In genomic region chr17:66684716-66685115, GRCh38 we compare ENCODE assay signal across 14 cellular contexts.
DNase-seq lines count a peak whose midpoint lies in the region; ATAC-seq, FAIRE-seq and TF ChIP-seq lines count a peak whose summit lies in the region.
"Had no signal": no experiment of that assay in that cellular context is flagged by ENCODE, and none has a peak within 500 bp of the region (broad histone marks: within the 10 kb centered on the region; RNA-seq: fewer than 3 reads in every experiment).

No MANE protein-coding gene starts in this region.

- in situ Hi-C loops in IMR-90 (cut with MboI; ENCODE audit: low sequenced_read_pairs): no loop called here

- H3K27me3 ChIP-seq in IMR-90 (ENCODE audit: control insufficient read depth, insufficient read depth, low read length): no peaks in the 10 kb centered on the region
- H3K27me3 ChIP-seq: BE2C had no signal

- no peak overlapping the region for H2BK5ac ChIP-seq in IMR-90 (ENCODE audit: low read depth, low read length, poor library complexity, severe bottlenecking)

- H3K4me3 Mint-ChIP-seq in osteocyte (ENCODE audit: unreplicated experiment) (no peak overlapping the region), nephron progenitor cell (no peak overlapping the region)
- H3K4me3 Mint-ChIP-seq: CD4-positive, alpha-beta memory T cell had no signal

- H3K4me3 ChIP-seq in A549: no peak overlapping the region
- no peak overlapping the region for H3K4me3 ChIP-seq in IMR-90 (ENCODE audit: insufficient read depth, low read depth, low read length)

- no peaks in the 10 kb centered on the region for H3K9me3 Mint-ChIP-seq in osteocyte (ENCODE audit: unreplicated experiment)
- H3K9me3 Mint-ChIP-seq in nephron progenitor cell: no peaks in the 10 kb centered on the region

- H3K4ac ChIP-seq in IMR-90 (ENCODE audit: low read depth, low read length): no peak overlapping the region

- dilution Hi-C loops in IMR-90 (cut with HindIII; ENCODE audit: low sequenced_read_pairs, unreplicated experiment): no loop called here

- CTCF ChIA-PET in A549 (lab: Yijun Ruan, JAX) (interaction anchor here (0.6 to 3.8 kb wide), 5 partner anchors 10 to 1596 kb away, joined by 3 to 24 read pairs (median 3); no protein-coding TSS in a partner anchor), IMR-90 (lab: Yijun Ruan, JAX) (no interaction called here)

- H2BK15ac ChIP-seq in IMR-90 (ENCODE audit: low read depth, low read length): no peak overlapping the region

- H2BK120ac ChIP-seq in IMR-90 (ENCODE audit: low read depth, low read length): no peak overlapping the region

- H3K4me1 Mint-ChIP-seq in osteocyte (ENCODE audit: unreplicated experiment): peaks cover 8% of the 10 kb centered on the region
- H3K4me1 Mint-ChIP-seq in nephron progenitor cell: peaks cover 24% of the 10 kb centered on the region

- no peak overlapping the region for H3K23ac ChIP-seq in IMR-90 (ENCODE audit: low read depth, low read length)

- H3K14ac ChIP-seq in IMR-90 (replicated peaks; ENCODE audit: low read depth, low read length): no peak overlapping the region

- H4K8ac ChIP-seq in IMR-90 (ENCODE audit: low read depth in 2 of 2, low read length in 2 of 2): no peak overlapping the region

- H3K9ac ChIP-seq in IMR-90 (ENCODE audit: low read depth, low read length): no peak overlapping the region

- H3K9me1 ChIP-seq in IMR-90 (ENCODE audit: insufficient read depth, low read length): peaks cover 14% of the 10 kb centered on the region; the same call in 1 of the 2 replicates

- H3K27me3 Mint-ChIP-seq in osteocyte (ENCODE audit: unreplicated experiment) (no peaks in the 10 kb centered on the region), nephron progenitor cell (ENCODE audit: low read depth, poor library complexity) (peaks cover 3% of the 10 kb centered on the region)
- H3K27me3 Mint-ChIP-seq: CD4-positive, alpha-beta memory T cell had no signal

- H3K18ac ChIP-seq in IMR-90 (ENCODE audit: low read depth, low read length): no peak overlapping the region

- H3K56ac ChIP-seq in IMR-90 (ENCODE audit: extremely low read depth, insufficient read depth, low read length): no peak overlapping the region

- intact Hi-C loops in IMR-90 (cut with micrococcal nuclease): no loop called here

- FAIRE-seq in A549 (lab: Jason Lieb, UNC): no peak
- FAIRE-seq: GM12892 had no signal

- H3K4me2 ChIP-seq in A549: 0 out of 3 replicates have a peak overlapping the region, but pooled peaks have one; percentile 1
- H3K4me2 ChIP-seq in IMR-90 (ENCODE audit: low read depth, low read length): no peak overlapping the region

- ATAC-seq in A549 (no peak), IMR-90 (ENCODE audit: low read depth) (0 out of 2 replicates have a peak, but pooled peaks have one; percentile 28), HG03565 (IDR thresholded peaks at IDR 0.05; ENCODE audit: unreplicated experiment) (no peak), GM18502 (IDR thresholded peaks at IDR 0.05; ENCODE audit: poor library complexity, unreplicated experiment) (no peak), HG02798 (IDR thresholded peaks at IDR 0.05; ENCODE audit: poor library complexity, unreplicated experiment) (no peak)
- ATAC-seq: HCT116 had no signal

- no TSS peak for BruUV-seq in IMR-90 (replicated peaks; lab: Mats Ljungman, UMichigan)

- no peak overlapping the region for H4K91ac ChIP-seq in IMR-90 (ENCODE audit: insufficient read depth, low read depth, low read length)

- H3K4me1 ChIP-seq in A549 (peaks cover 36% of the 10 kb centered on the region), IMR-90 (ENCODE audit: control insufficient read depth, insufficient read depth, low read length) (peaks cover 3% of the 10 kb centered on the region; the same call in 1 of the 2 replicates)
- H3K4me1 ChIP-seq: BE2C had no signal

- H2AK5ac ChIP-seq in IMR-90 (ENCODE audit: low read depth, low read length): no peak overlapping the region

- no peak overlapping the region for H4K5ac ChIP-seq in IMR-90 (ENCODE audit: low read depth, low read length)

- TF ChIP-seq EP300 in A549 (IDR thresholded peaks at IDR 0.05): no peak

- no peak for TF ChIP-seq RAD21 in A549 (conservative IDR thresholded peaks at IDR 0.05 in 1 of 2, IDR thresholded peaks at IDR 0.05 in 1 of 2)
- no peak for TF ChIP-seq RAD21 in IMR-90 (IDR thresholded peaks at IDR 0.05; ENCODE audit: low read length)

- H3K36me3 Mint-ChIP-seq in osteocyte (ENCODE audit: unreplicated experiment) (peaks cover 25% of the 10 kb centered on the region), nephron progenitor cell (ENCODE audit: low read depth) (peaks cover 4% of the 10 kb centered on the region)

- 91% methylated on average over 2 of the region's 2 CpGs for WGBS in A549 (ENCODE audit: missing lambda C conversion rate)
- no CpG with 5 or more reads among the region's 2 CpGs for WGBS in IMR-90 (ENCODE audit: extremely low coverage in 2 of 2, insufficient read length in 1 of 2), 2 experiments

- H3K79me1 ChIP-seq in IMR-90 (ENCODE audit: low read depth in 1 of 2, low read length in 2 of 2): peaks cover 34 to 48% of the 10 kb centered on the region in 2 experiments

- no peak overlapping the region for H3K27ac ChIP-seq in A549
- no peak overlapping the region for H3K27ac ChIP-seq in IMR-90 (ENCODE audit: insufficient read depth, low read length)
- H3K27ac ChIP-seq: C4-2B had no signal

- POLR2A ChIA-PET in A549 (lab: Yijun Ruan, JAX) (no interaction called here), IMR-90 (lab: Charles Lee; ENCODE audit: unreplicated experiment) (no interaction called here)

- no peak overlapping the region for H2AFZ ChIP-seq in IMR-90 (replicated peaks; ENCODE audit: low read length, poor library complexity)

- H2AK9ac ChIP-seq in IMR-90 (replicated peaks; ENCODE audit: low read depth, low read length, poor library complexity): no peak overlapping the region

- H3K9me3 ChIP-seq in A549 (no peaks in the 10 kb centered on the region), IMR-90 (ENCODE audit: control insufficient read depth, insufficient read depth, low read length) (no peaks in the 10 kb centered on the region)
- H3K9me3 ChIP-seq: BE2C had no signal

- no peak for TF ChIP-seq CTCF in A549 (IDR thresholded peaks at IDR 0.05)
- TF ChIP-seq CTCF in IMR-90 (conservative IDR thresholded peaks at IDR 0.05; ENCODE audit: low read depth, low read length): no peak
- TF ChIP-seq CTCF in osteocyte (IDR thresholded peaks at IDR 0.05): no peak
- no peak for TF ChIP-seq CTCF in nephron progenitor cell (IDR thresholded peaks at IDR 0.05)

- TF ChIP-seq POLR2A in A549 (IDR thresholded peaks at IDR 0.05; ENCODE audit: low read length) (no peak), IMR-90 (IDR thresholded peaks at IDR 0.05; ENCODE audit: low read depth, low read length) (no peak)

- H3K27ac Mint-ChIP-seq in osteocyte (ENCODE audit: unreplicated experiment) (no peak overlapping the region), nephron progenitor cell (no peak overlapping the region)

- peaks cover 15% of the 10 kb centered on the region for H3K36me3 ChIP-seq in IMR-90 (ENCODE audit: control insufficient read depth, insufficient read depth, low read length)
- H3K36me3 ChIP-seq: BE2C had no signal

- no peak overlapping the region for H2BK20ac ChIP-seq in IMR-90 (ENCODE audit: low read depth, low read length)

- DNase-seq in A549 (ENCODE audit: low read depth in 1 of 2, low spot score in 1 of 2): no peak
- no peak for DNase-seq in IMR-90
- DNase-seq in fibroblast of gingiva (ENCODE audit: low read depth): peak; percentile 42
- peak; percentile 4 for DNase-seq in osteocyte (ENCODE audit: extremely low spot score, unreplicated experiment)
- DNase-seq in nephron progenitor cell: no peak
- DNase-seq: BE2C; CD4-positive, alpha-beta memory T cell; DMS79 had no signal

- peaks cover 4% of the 10 kb centered on the region; the same call in 1 of the 2 replicates for H4K20me1 ChIP-seq in IMR-90 (ENCODE audit: insufficient read depth, low read length)

TF ChIP-seq in A549, 52 proteins besides CTCF, POLR2A, EP300 and RAD21:
- TF ChIP-seq ATOH8 (CRISPR knock-in tag; IDR thresholded peaks at IDR 0.05; ENCODE audit: low read depth) (no peak), KDM5A (IDR thresholded peaks at IDR 0.05) (no peak), HOXB5 (CRISPR knock-in tag; IDR thresholded peaks at IDR 0.05) (no peak), CBX8 (IDR thresholded peaks at IDR 0.05) (no peak), ZC3H11A (IDR thresholded peaks at IDR 0.05) (no peak), TP53 (CRISPR knock-in tag; IDR thresholded peaks at IDR 0.05) (no peak), FOSB (CRISPR knock-in tag; IDR thresholded peaks at IDR 0.05) (no peak), MYC (IDR thresholded peaks at IDR 0.05; ENCODE audit: borderline replicate concordance, low read length) (no peak), MAZ (IDR thresholded peaks at IDR 0.05; ENCODE audit: borderline replicate concordance, low read depth, low read length) (no peak), FOSL2 (IDR thresholded peaks at IDR 0.05) (no peak), FOSL2 (CRISPR knock-in tag; IDR thresholded peaks at IDR 0.05) (no peak), HDAC2 (IDR thresholded peaks at IDR 0.05) (no peak)

TF ChIP-seq in IMR-90, 13 proteins besides CTCF, POLR2A, EP300 and RAD21 (continues in another document):
- TF ChIP-seq MAZ (IDR thresholded peaks at IDR 0.05; ENCODE audit: borderline replicate concordance, low read depth, low read length) (no peak), NFE2L2 (IDR thresholded peaks at IDR 0.05; ENCODE audit: low read depth, low read length) (no peak), MXI1 (IDR thresholded peaks at IDR 0.05; ENCODE audit: borderline replicate concordance, low read depth, low read length) (no peak), CEBPB (IDR thresholded peaks at IDR 0.05; ENCODE audit: low read depth, low read length) (no peak), RCOR1 (IDR thresholded peaks at IDR 0.05; ENCODE audit: insufficient replicate concordance, low read length) (no peak), CHD1 (IDR thresholded peaks at IDR 0.05; ENCODE audit: low read depth, low read length) (no peak), MAFK (IDR thresholded peaks at IDR 0.05; ENCODE audit: low read depth, low read length) (no peak), SMC3 (IDR thresholded peaks at IDR 0.05; ENCODE audit: low read depth, low read length) (no peak), ELK1 (IDR thresholded peaks at IDR 0.05; ENCODE audit: borderline replicate concordance, low read depth, low read length) (no peak), FOS (IDR thresholded peaks at IDR 0.05; ENCODE audit: low read depth, low read length) (no peak), BHLHE40 (IDR thresholded peaks at IDR 0.05; ENCODE audit: low read depth, low read length) (no peak), RFX5 (IDR thresholded peaks at IDR 0.05; ENCODE audit: low read depth, low read length) (no peak)

Comparison
In these comparisons a context has a peak if more than half of its experiments do, and no peak if none do; other contexts are left out.
1. DNase-seq: peak in fibroblast of gingiva (single experiment) and osteocyte (single experiment); none in A549 (0 of 2), IMR-90 (single experiment) and nephron progenitor cell (single experiment).